ENCODE assay signal across 17 cellular contexts in the genomic region with DNA sequence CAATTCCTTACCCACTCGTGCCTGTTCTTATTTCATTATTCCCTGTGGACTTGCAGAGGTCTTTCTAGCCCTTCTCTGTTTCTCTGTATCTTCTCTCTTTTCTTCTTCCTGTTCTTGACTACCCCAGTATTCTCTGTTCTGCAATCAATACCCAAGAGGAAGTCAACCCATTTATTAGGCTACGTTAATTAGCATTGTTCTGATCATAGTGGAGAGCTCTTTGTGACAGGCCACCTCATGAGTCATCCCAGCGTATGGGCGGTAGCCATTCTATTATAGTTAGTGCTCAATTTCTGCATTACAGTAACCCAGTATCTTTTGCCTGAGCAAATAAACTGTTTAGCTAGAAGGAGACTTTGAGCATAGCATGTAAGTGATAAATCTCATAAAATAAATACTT.
"Had no signal": no experiment of that assay in that cellular context is flagged by ENCODE, and none has a peak within 500 bp of the region (broad histone marks: within the 10 kb centered on the region; RNA-seq: fewer than 3 reads in every experiment).

No MANE protein-coding gene starts in this region.

- H3K4me3 ChIP-seq: tibial nerve, uterus had no signal

- H3K27me3 ChIP-seq: neutrophil, tibial nerve, uterus had no signal

- ATAC-seq: natural killer cell had no signal

- H3K36me3 ChIP-seq: neutrophil, tibial nerve, uterus, WERI-Rb-1 had no signal

- H3K4me1 ChIP-seq: parathyroid adenoma, tibial nerve, uterus had no signal

- DNase-seq: activated CD4-positive, alpha-beta memory T cell treated with anti-CD3 and anti-CD28 coated beads, Interleukin-2, amount 10 ng/mL, durations not matched to agents 7 days and 5 days; activated naive CD4-positive, alpha-beta T cell treated with anti-CD3 and anti-CD28 coated beads, Interleukin-2, amount 50 U/mL, for 16 hours; activated T-cell treated with anti-CD3 and anti-CD28 coated beads, Interleukin-2, amount 50 U/mL, for 24 hours; effector memory CD4-positive, alpha-beta T cell; foreskin fibroblast; kidney glomerular epithelial cell; mesenchymal stem cell; natural killer cell; retina; stimulated activated CD4-positive, alpha-beta T cell treated with anti-CD3 and anti-CD28 coated beads, Interleukin-4, amount 100 ng/mL, for 1 hour; stimulated activated naive B cell treated with anti-CD40 and anti-IgM and Interleukin-4, amounts not matched to agents 10 μg/mL and 1 μg/mL and 100 μg/mL, for 72 hours; substantia nigra; uterus; WERI-Rb-1 had no signal

- H3K27ac ChIP-seq: neutrophil, parathyroid adenoma, tibial nerve, uterus, WERI-Rb-1 had no signal

- H3K9me3 ChIP-seq: neutrophil, tibial nerve, uterus had no signal
